9 cellular contexts compared by ENCODE assay signal in the genomic region with DNA sequence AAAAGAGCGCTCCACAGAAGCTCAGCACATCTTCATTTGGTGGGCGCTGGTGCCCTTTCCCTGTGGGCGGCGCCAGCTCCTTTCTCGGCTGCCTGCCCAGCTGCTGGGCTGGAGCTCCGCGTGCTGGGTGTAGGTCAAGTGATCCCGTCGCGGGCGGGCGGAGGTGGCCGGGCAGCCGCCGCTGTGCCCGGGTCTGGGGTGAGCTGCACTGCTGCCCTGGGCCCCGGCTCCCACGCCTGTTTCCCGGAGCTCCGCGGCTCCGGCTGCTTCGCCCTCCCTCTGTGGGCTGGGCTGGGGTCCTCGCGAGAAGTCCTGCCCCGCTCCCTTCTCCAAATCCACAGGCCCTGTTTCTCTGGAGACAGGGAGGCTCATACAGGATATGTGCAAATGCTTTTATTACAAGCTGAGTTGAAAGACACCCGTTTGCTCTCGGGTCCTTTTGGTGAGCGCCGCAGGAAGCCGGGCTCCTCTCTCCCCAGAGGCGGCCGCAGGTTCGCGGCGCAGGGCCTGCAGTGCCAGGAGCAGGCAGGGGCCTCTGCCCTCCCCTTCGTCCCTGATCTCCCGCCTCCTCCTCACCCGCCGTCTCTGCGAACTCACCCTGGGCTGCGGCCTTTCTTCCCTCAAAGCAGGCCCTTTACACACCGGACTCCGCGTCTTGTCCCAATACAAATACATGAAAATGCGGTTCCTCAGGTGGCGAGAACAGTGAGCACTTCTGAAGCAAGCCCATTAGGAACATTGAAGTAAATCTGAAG.
A peak's percentile ranks its signal among the peaks of the same experiment; 100 is the strongest.
DNase-seq lines count a peak whose midpoint lies in the region; ATAC-seq and TF ChIP-seq lines count a peak whose summit lies in the region.
"Had no signal": no experiment of that assay in that cellular context is flagged by ENCODE, and none has a peak within 500 bp of the region (broad histone marks: within the 10 kb centered on the region; RNA-seq: fewer than 3 reads in every experiment).

No MANE protein-coding gene starts in this region.

- no peak overlapping the region for H3K27ac ChIP-seq in A673 (ENCODE audit: low read depth, low read length, poor library complexity, severe bottlenecking)
- no peak overlapping the region for H3K27ac ChIP-seq in HUES64 (ENCODE audit: low read depth, low read length)
- H3K27ac ChIP-seq in substantia nigra (ENCODE audit: low read depth, low read length, poor library complexity, severe bottlenecking) = no peak overlapping the region
- H3K27ac ChIP-seq in Karpas-422 (ENCODE audit: low read length) = no peak overlapping the region
- H3K27ac ChIP-seq: neutrophil had no signal

- intact Hi-C loops in A673 (cut with micrococcal nuclease; ENCODE audit: unreplicated experiment) = no loop called here

- peak overlapping the region; percentile 59 for H3K9ac ChIP-seq in HUES64 (ENCODE audit: low read depth, low read length)
- H3K9ac ChIP-seq in Karpas-422 (ENCODE audit: low read length) = no peak overlapping the region

- H3K27me3 Mint-ChIP-seq in activated T-cell treated with anti-CD3 and anti-CD28 coated beads, Interleukin-2, amount 50 U/mL, for 4 hours (ENCODE audit: low read depth) = peaks cover 51% of the 10 kb centered on the region

- peaks cover 15% of the 10 kb centered on the region for H3K4me1 Mint-ChIP-seq in activated T-cell treated with anti-CD3 and anti-CD28 coated beads, Interleukin-2, amount 50 U/mL, for 4 hours (ENCODE audit: low read depth)

- H3K4me3 Mint-ChIP-seq in activated T-cell treated with anti-CD3 and anti-CD28 coated beads, Interleukin-2, amount 50 U/mL, for 4 hours = peak overlapping the region; percentile 80

- no TSS peak for BruUV-seq in A673 (replicated peaks; lab: Mats Ljungman, UMichigan)

- no peaks in the 10 kb centered on the region for H3K79me2 ChIP-seq in Karpas-422 (ENCODE audit: low read length)

- DNase-seq in A673 (ENCODE audit: low spot score) (no peak), midbrain (lab: John Stamatoyannopoulos, UW) (peak; percentile 69), substantia nigra (lab: John Stamatoyannopoulos, UW) (peak in 46 of 49 donors; percentile 19 to 80 (median 55)), Karpas-422 (no peak)
- DNase-seq in activated T-cell treated with anti-CD3 and anti-CD28 coated beads, Interleukin-2, amount 50 U/mL, for 4 hours = no peak

- no peaks in the 10 kb centered on the region for H3K4me1 ChIP-seq in A673 (ENCODE audit: insufficient read depth, low read length, poor library complexity, severe bottlenecking)
- H3K4me1 ChIP-seq in HUES64 (ENCODE audit: insufficient read depth, low read length) = peaks cover 8% of the 10 kb centered on the region
- no peaks in the 10 kb centered on the region for H3K4me1 ChIP-seq in Karpas-422 (ENCODE audit: low read length)

- POLR2A ChIA-PET in A673 (lab: Charles Lee; ENCODE audit: low non-redundant PET) = no interaction called here

- ATAC-seq in GM18907 (IDR thresholded peaks at IDR 0.05; ENCODE audit: unreplicated experiment) = peak; percentile 61
- peak; percentile 79 to 82 for ATAC-seq in activated T-cell treated with anti-CD3 and anti-CD28 coated beads, Interleukin-2, amount 50 U/mL, for 4 hours
- ATAC-seq in esophagus mucosa = peak; percentile 54

- WGBS in HUES64 = 2% methylated on average over 47 of the region's 47 CpGs

- no peaks in the 10 kb centered on the region for H3K9me3 Mint-ChIP-seq in activated T-cell treated with anti-CD3 and anti-CD28 coated beads, Interleukin-2, amount 50 U/mL, for 4 hours

- H3K4me3 ChIP-seq in A673 (ENCODE audit: low read depth, low read length, poor library complexity, severe bottlenecking) = peak overlapping the region; percentile 4
- H3K4me3 ChIP-seq in HUES64 (ENCODE audit: low read length) = peak overlapping the region; percentile 66
- H3K4me3 ChIP-seq in Karpas-422 (ENCODE audit: low read length) = no peak overlapping the region

- H3K27me3 ChIP-seq in A673 (replicated peaks; ENCODE audit: insufficient read depth, low read depth, low read length, poor library complexity) (no peaks in the 10 kb centered on the region), HUES64 (ENCODE audit: insufficient read depth, low read length) (peaks cover 49% of the 10 kb centered on the region), Karpas-422 (ENCODE audit: low read length) (no peaks in the 10 kb centered on the region)

- no peak overlapping the region for H3K4me2 ChIP-seq in Karpas-422 (ENCODE audit: low read depth, low read length, poor library complexity, severe bottlenecking)

- H2AFZ ChIP-seq in Karpas-422 (ENCODE audit: low read length) = no peak overlapping the region

- H3K9me2 ChIP-seq in Karpas-422 (replicated peaks; ENCODE audit: insufficient read depth, low read length) = no peaks in the 10 kb centered on the region

- H3K9me3 ChIP-seq in A673 (ENCODE audit: low read depth, low read length, poor library complexity, severe bottlenecking) = no peaks in the 10 kb centered on the region
- H3K9me3 ChIP-seq in HUES64 (ENCODE audit: insufficient read depth, low read depth, low read length) = no peaks in the 10 kb centered on the region
- H3K9me3 ChIP-seq in Karpas-422 (ENCODE audit: low read length) = no peaks in the 10 kb centered on the region
- H3K9me3 ChIP-seq: neutrophil had no signal

- H4K20me1 ChIP-seq in Karpas-422 (ENCODE audit: insufficient read depth, low read depth, low read length) = no peaks in the 10 kb centered on the region

- no peaks in the 10 kb centered on the region for H3K36me3 ChIP-seq in A673 (ENCODE audit: insufficient read depth, low read length, poor library complexity, severe bottlenecking)
- H3K36me3 ChIP-seq in HUES64 (ENCODE audit: insufficient read depth, low read length) = no peaks in the 10 kb centered on the region
- H3K36me3 ChIP-seq in Karpas-422 (ENCODE audit: insufficient read depth, low read length) = no peaks in the 10 kb centered on the region
- H3K36me3 ChIP-seq: neutrophil had no signal

- H3K36me3 Mint-ChIP-seq in activated T-cell treated with anti-CD3 and anti-CD28 coated beads, Interleukin-2, amount 50 U/mL, for 4 hours (ENCODE audit: insufficient read depth) = no peaks in the 10 kb centered on the region

- CTCF ChIA-PET in A673 (lab: Charles Lee) = interaction anchor here (0.6 to 1.4 kb wide), 3 partner anchors 23 to 1117 kb away, joined by 3 to 15 read pairs (median 3); no protein-coding TSS in a partner anchor

- TF ChIP-seq CTCF in A673 (conservative IDR thresholded peaks at IDR 0.05; ENCODE audit: low read depth, low read length) = no peak

Comparison
In these comparisons a context has a peak if more than half of its experiments do, and no peak if none do; other contexts are left out.
1. DNase-seq: peak in midbrain (single experiment) and substantia nigra (46 of 49); none in A673 (single experiment), activated T-cell treated with anti-CD3 and anti-CD28 coated beads, Interleukin-2, amount 50 U/mL, for 4 hours (single experiment) and Karpas-422 (single experiment).
2. Peak in every context shown above with its lines, with median percentiles within 50 percentile points of each other: ATAC-seq.